In the genomic region with DNA sequence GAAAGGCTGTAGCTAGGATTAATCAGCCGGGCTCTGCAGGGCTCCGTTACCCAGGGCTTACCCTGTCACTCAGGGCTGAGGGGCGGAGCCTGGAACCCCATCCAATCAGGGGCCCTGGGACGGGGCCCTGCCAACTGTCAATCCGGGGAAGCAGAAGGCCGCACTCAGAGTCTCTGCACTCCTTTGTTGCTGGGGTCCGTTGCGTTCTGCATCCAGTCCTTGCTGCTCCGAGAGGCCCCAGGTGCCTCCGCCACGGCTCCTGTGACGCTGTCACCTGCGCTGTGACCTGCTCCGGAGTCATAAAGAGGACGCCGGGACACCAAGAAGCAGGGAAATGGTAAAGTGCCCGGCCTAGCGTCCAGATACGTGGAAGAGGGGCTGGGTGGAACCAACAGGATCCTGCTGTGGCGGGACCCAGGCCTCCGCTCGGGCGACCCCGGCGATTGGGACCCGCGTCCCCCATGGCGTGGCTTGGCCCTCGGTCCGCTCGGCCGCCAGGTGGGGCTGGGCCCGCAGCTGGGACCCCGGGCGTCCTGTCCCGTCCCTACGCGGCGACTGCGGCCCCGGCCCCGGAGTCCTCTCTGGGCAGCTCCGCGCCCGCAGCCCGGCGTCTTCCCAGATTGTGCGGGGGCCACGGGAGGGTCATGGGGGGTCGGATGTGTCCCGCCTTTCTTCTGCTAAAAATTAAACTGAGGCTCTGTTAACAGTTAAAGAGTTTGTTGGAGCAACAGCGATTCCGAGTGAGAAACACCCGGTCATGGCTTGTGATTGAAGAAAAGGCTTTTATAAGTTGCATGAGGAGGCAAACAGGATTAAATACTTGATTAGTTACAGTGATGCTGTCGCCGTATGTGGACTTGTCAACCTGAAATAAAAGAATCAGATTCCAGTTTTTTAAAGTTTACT, we compare ENCODE assay signal across 8 cellular contexts. TPM values are rescaled to one million over a fixed set of nuclear protein-coding genes. Genes with fewer than 3 reads are reported as not detected.
DNase-seq lines count a peak whose midpoint lies in the region; ATAC-seq, FAIRE-seq and TF ChIP-seq lines count a peak whose summit lies in the region.

A gene (plus strand): TSS at position 133 of the 906 bp plus-strand sequence. CDS start 7,431 bp downstream, outside the sequence.

- H3F3A ChIP-seq in neural cell (ENCODE audit: insufficient read depth, low read length, poor library complexity, severe bottlenecking): no peaks in the 10 kb centered on the region

- peak within 1 kb of the TSS; percentile 97 for H3K9ac ChIP-seq in neural cell (ENCODE audit: low read length)

- no peaks in the 10 kb centered on the region for H3K9me2 ChIP-seq in neural cell (ENCODE audit: insufficient read depth, low read length)

- TF ChIP-seq CTCF in D721Med (IDR thresholded peaks at IDR 0.05; ENCODE audit: insufficient read depth, missing control alignments): no peak
- TF ChIP-seq CTCF in fibroblast of villous mesenchyme (IDR thresholded peaks at IDR 0.05; ENCODE audit: insufficient read depth, low read depth, low read length): peak; percentile 25
- peak; percentile 44 for TF ChIP-seq CTCF in neural cell (IDR thresholded peaks at IDR 0.05; ENCODE audit: poor library complexity, severe bottlenecking)

- peak; percentile 69 for TF ChIP-seq EP300 in neural cell (conservative IDR thresholded peaks at IDR 0.05; ENCODE audit: poor library complexity, severe bottlenecking)

- peaks cover 4% of the 10 kb centered on the region for H3K36me3 ChIP-seq in neural cell (ENCODE audit: insufficient read depth, low read length)

- H3K4me2 ChIP-seq in neural cell (ENCODE audit: low read length): peak within 1 kb of the TSS; percentile 75

- DNase-seq in D721Med (ENCODE audit: insufficient read length, low spot score) (peak; percentile 90), KG1 (lab: John Stamatoyannopoulos, UW) (peak; percentile 88), RPMI8226 (peak; percentile 89), fibroblast of villous mesenchyme (ENCODE audit: low read depth) (peak; percentile 85)
- DNase-seq in activated effector memory CD4-positive, alpha-beta T cell treated with Interleukin-2 at 50 U/mL for 16 hours: peak; percentile 75
- peak; percentile 91 for DNase-seq in stimulated activated naive CD8-positive, alpha-beta T cell treated with anti-CD3 and anti-CD28 coated beads, Interleukin-15, Interleukin-2, amounts not matched to agents 100 U/mL and 50 U/mL, for 24 hours

- peak within 1 kb of the TSS; percentile 95 for H2AFZ ChIP-seq in neural cell (ENCODE audit: low read depth, low read length)

- no peaks in the 10 kb centered on the region for H3K9me3 ChIP-seq in neural cell (ENCODE audit: low read length)

- H4K20me1 ChIP-seq in neural cell (ENCODE audit: insufficient read depth): no peaks in the 10 kb centered on the region

- no peaks in the 10 kb centered on the region for H3K27me3 ChIP-seq in neural cell (ENCODE audit: insufficient read depth, low read depth, low read length)

- peak; percentile 88 for FAIRE-seq in D721Med (lab: Jason Lieb, UNC)

- H3K4me3 ChIP-seq in fibroblast of villous mesenchyme (ENCODE audit: low read depth, low read length) (peak within 1 kb of the TSS; percentile 88), neural cell (ENCODE audit: low read length) (peak within 1 kb of the TSS; percentile 90)

- TF ChIP-seq RAD21 in neural cell (conservative IDR thresholded peaks at IDR 0.05): peak; percentile 34

- ATAC-seq in GM21447 (IDR thresholded peaks at IDR 0.05; ENCODE audit: unreplicated experiment): peak; percentile 92
- peak; percentile 100 for ATAC-seq in stimulated activated naive CD8-positive, alpha-beta T cell treated with anti-CD3 and anti-CD28 coated beads, Interleukin-15, Interleukin-2, amounts not matched to agents 100 U/mL and 50 U/mL, for 24 hours

- H3K27ac ChIP-seq in neural cell (ENCODE audit: low read length): peak within 1 kb of the TSS; percentile 97

- H3K79me2 ChIP-seq in neural cell (replicated peaks; ENCODE audit: insufficient read depth, low read length): peaks cover 33% of the 10 kb centered on the region

TF ChIP-seq in neural cell, 6 proteins besides CTCF, POLR2A, EP300 and RAD21:
- peak; percentile 47 for TF ChIP-seq SMC3 (conservative IDR thresholded peaks at IDR 0.05; ENCODE audit: poor library complexity)
- TF ChIP-seq POLR2AphosphoS5 (IDR thresholded peaks at IDR 0.05): peak; percentile 96
- TF ChIP-seq, protein P1, sequence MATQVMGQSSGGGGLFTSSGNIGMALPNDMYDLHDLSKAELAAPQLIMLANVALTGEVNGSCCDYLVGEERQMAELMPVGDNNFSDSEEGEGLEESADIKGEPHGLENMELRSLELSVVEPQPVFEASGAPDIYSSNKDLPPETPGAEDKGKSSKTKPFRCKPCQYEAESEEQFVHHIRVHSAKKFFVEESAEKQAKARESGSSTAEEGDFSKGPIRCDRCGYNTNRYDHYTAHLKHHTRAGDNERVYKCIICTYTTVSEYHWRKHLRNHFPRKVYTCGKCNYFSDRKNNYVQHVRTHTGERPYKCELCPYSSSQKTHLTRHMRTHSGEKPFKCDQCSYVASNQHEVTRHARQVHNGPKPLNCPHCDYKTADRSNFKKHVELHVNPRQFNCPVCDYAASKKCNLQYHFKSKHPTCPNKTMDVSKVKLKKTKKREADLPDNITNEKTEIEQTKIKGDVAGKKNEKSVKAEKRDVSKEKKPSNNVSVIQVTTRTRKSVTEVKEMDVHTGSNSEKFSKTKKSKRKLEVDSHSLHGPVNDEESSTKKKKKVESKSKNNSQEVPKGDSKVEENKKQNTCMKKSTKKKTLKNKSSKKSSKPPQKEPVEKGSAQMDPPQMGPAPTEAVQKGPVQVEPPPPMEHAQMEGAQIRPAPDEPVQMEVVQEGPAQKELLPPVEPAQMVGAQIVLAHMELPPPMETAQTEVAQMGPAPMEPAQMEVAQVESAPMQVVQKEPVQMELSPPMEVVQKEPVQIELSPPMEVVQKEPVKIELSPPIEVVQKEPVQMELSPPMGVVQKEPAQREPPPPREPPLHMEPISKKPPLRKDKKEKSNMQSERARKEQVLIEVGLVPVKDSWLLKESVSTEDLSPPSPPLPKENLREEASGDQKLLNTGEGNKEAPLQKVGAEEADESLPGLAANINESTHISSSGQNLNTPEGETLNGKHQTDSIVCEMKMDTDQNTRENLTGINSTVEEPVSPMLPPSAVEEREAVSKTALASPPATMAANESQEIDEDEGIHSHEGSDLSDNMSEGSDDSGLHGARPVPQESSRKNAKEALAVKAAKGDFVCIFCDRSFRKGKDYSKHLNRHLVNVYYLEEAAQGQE (IDR thresholded peaks at IDR 0.05; ENCODE audit: borderline replicate concordance): peak; percentile 91
- TF ChIP-seq MXI1 (conservative IDR thresholded peaks at IDR 0.05; ENCODE audit: poor library complexity, severe bottlenecking): peak; percentile 68
- TF ChIP-seq TAF1 (IDR thresholded peaks at IDR 0.05; ENCODE audit: low read depth): peak; percentile 98
- TF ChIP-seq EZH2 (IDR thresholded peaks at IDR 0.05; ENCODE audit: borderline replicate concordance, insufficient read depth, low read length, poor library complexity, severe bottlenecking): no peak

RNA-seq across cellular contexts. Expression of the gene that starts here (rescaled TPM):
- total RNA-seq in fibroblast of villous mesenchyme: 1.3 and 2.2 TPM in 2 replicates
- polyA plus RNA-seq in neural cell: 26.0 and 29.8 TPM in 2 replicates
- 51.4 and 68.9 TPM in 2 replicates for polyA minus RNA-seq in neural cell

Comparison
In these comparisons a context has a peak if more than half of its experiments do, and no peak if none do; other contexts are left out.
1. Peak in every context shown above with its lines: DNase-seq, ATAC-seq, H3K4me3 ChIP-seq and H3K27ac ChIP-seq.